Comparison of ENCODE assay signal across 28 cellular contexts in genomic region chr12:113170457-113170856, GRCh38. TPM values are rescaled to one million over a fixed set of nuclear protein-coding genes. Genes with fewer than 3 reads are reported as not detected.
"Had no signal": no experiment of that assay in that cellular context is flagged by ENCODE, and none has a peak within 500 bp of the region (broad histone marks: within the 10 kb centered on the region; RNA-seq: fewer than 3 reads in every experiment).

No MANE protein-coding gene starts in this region.

- H3K27ac Mint-ChIP-seq: activated CD8-positive, alpha-beta T cell treated with anti-CD3 and anti-CD28 coated beads, Interleukin-2, amount 10 ng/mL, durations not matched to agents 7 days and 5 days; activated naive CD4-positive, alpha-beta T cell treated with anti-CD3 and anti-CD28 coated beads for 36 hours; activated naive CD8-positive, alpha-beta T cell; brain had no signal

- H3K4me3 Mint-ChIP-seq: activated CD8-positive, alpha-beta T cell treated with anti-CD3 and anti-CD28 coated beads, Interleukin-2, amount 10 ng/mL, durations not matched to agents 7 days and 5 days; activated naive CD4-positive, alpha-beta T cell treated with anti-CD3 and anti-CD28 coated beads for 36 hours; activated naive CD8-positive, alpha-beta T cell; activated T-cell treated with anti-CD3 and anti-CD28 coated beads, Interleukin-2, amount 50 U/mL, for 4 hours; brain; central memory CD8-positive, alpha-beta T cell had no signal

- H3K4me3 ChIP-seq: PC-9 had no signal

- H3K4me1 Mint-ChIP-seq: brain had no signal

- H3K27ac ChIP-seq: PC-9, VCaP had no signal

- H3K4me2 ChIP-seq: PC-9 had no signal

- DNase-seq: activated CD4-positive, alpha-beta T cell treated with anti-CD3 and anti-CD28 coated beads for 48 hours; activated CD4-positive, alpha-beta T cell treated with anti-CD3 and anti-CD28 coated beads, Interleukin-2, amount 50 U/mL, for 4 hours; activated CD4-positive, CD25-positive, alpha-beta regulatory T cell treated with anti-CD3 and anti-CD28 coated beads, Interleukin-2, amount 50 U/mL, for 72 hours; activated CD8-positive, alpha-beta memory T cell treated with anti-CD3 and anti-CD28 coated beads, Interleukin-2, amount 50 U/mL, for 48 hours; activated CD8-positive, alpha-beta T cell treated with anti-CD3 and anti-CD28 coated beads, Interleukin-2, amount 10 ng/mL, durations not matched to agents 7 days and 5 days; activated effector memory CD4-positive, alpha-beta T cell treated with anti-CD3 and anti-CD28 coated beads, Interleukin-2, amount 50 U/mL, for 16 hours; activated naive CD4-positive, alpha-beta T cell treated with anti-CD3 and anti-CD28 coated beads for 36 hours; activated T-cell treated with anti-CD3 and anti-CD28 coated beads, Interleukin-2, amount 50 U/mL, for 4 hours; amygdala; KG1; NCI-H1092; NCI-H1417; NCI-H1930; NCI-H2171; NCI-H2227 treated with DMSO at 0.1 percent for 48 hours; NCI-H526 treated with DMSO at 0.1 percent for 48 hours; NK-92 treated with Interleukin-12 subunit alpha and Interleukin-12 subunit beta, amount 100 ng/mL, for 24 hours; SHP77 treated with DMSO at 0.1 percent for 48 hours; T-helper 2 cell; T1000 had no signal

- H3K27me3 Mint-ChIP-seq: activated naive CD8-positive, alpha-beta T cell; brain; central memory CD8-positive, alpha-beta T cell had no signal

- H3K9me3 Mint-ChIP-seq: activated naive CD4-positive, alpha-beta T cell treated with anti-CD3 and anti-CD28 coated beads for 36 hours; activated T-cell treated with anti-CD3 and anti-CD28 coated beads, Interleukin-2, amount 50 U/mL, for 4 hours; brain; central memory CD8-positive, alpha-beta T cell had no signal

- ATAC-seq: activated CD8-positive, alpha-beta T cell treated with anti-CD3 and anti-CD28 coated beads, Interleukin-2, amount 10 ng/mL, durations not matched to agents 7 days and 5 days; activated T-cell treated with anti-CD3 and anti-CD28 coated beads, Interleukin-2, amount 50 U/mL, for 4 hours had no signal

RNA-seq across cellular contexts. Expression of gene CFAP73, which starts 20.9 kb away (rescaled TPM):
- total RNA-seq: astrocyte, MCF 10A, SK-MEL-5 had no signal

RNA-seq across cellular contexts. Expression of gene RASAL1, which starts 34.9 kb away (rescaled TPM):
- total RNA-seq: MCF 10A had no signal
